In genomic region chr12:56153291-56154065, GRCh38 we compare ENCODE assay signal across 1 cellular context.
TF ChIP-seq lines count a peak whose summit lies in the region.

No MANE protein-coding gene starts in this region.

TF ChIP-seq in IMR-90, 13 proteins besides CTCF, POLR2A, EP300 and RAD21:
- TF ChIP-seq RFX5 (IDR thresholded peaks at IDR 0.05; ENCODE audit: low read depth, low read length) = no peak
- no peak for TF ChIP-seq MAFK (IDR thresholded peaks at IDR 0.05; ENCODE audit: low read depth, low read length)
- TF ChIP-seq CEBPB (IDR thresholded peaks at IDR 0.05; ENCODE audit: low read depth, low read length) = no peak
- no peak for TF ChIP-seq CHD1 (IDR thresholded peaks at IDR 0.05; ENCODE audit: low read depth, low read length)
- no peak for TF ChIP-seq ELK1 (IDR thresholded peaks at IDR 0.05; ENCODE audit: borderline replicate concordance, low read depth, low read length)
- no peak for TF ChIP-seq MAZ (IDR thresholded peaks at IDR 0.05; ENCODE audit: borderline replicate concordance, low read depth, low read length)
- no peak for TF ChIP-seq USF2 (IDR thresholded peaks at IDR 0.05; ENCODE audit: low read depth, low read length)
- no peak for TF ChIP-seq NFE2L2 (IDR thresholded peaks at IDR 0.05; ENCODE audit: low read depth, low read length)
- no peak for TF ChIP-seq FOS (IDR thresholded peaks at IDR 0.05; ENCODE audit: low read depth, low read length)
- no peak for TF ChIP-seq RCOR1 (IDR thresholded peaks at IDR 0.05; ENCODE audit: insufficient replicate concordance, low read length)
- no peak for TF ChIP-seq BHLHE40 (IDR thresholded peaks at IDR 0.05; ENCODE audit: low read depth, low read length)
- no peak for TF ChIP-seq SMC3 (IDR thresholded peaks at IDR 0.05; ENCODE audit: low read depth, low read length)
- no peak for TF ChIP-seq MXI1 (IDR thresholded peaks at IDR 0.05; ENCODE audit: borderline replicate concordance, low read depth, low read length)
